ENCODE assay signal across 20 cellular contexts in the genomic region with DNA sequence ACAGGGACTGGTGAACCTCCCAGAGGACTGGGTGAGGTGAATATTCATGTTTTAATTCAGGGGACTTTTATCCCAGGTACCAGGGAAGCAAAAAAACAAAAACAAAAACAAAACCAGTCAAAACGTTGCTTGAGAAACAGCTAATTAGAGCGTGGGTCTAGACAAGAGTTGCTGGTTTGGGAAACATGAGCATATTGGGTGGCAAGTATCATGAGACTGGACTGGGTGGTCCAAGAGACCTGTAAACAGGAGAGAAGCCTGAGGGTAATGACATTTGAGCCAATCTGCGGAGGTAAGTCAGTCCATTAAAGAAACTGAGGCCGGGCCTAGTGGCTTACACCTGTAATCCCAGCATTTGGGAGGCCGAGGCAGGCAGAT. TPM values are rescaled to one million over a fixed set of nuclear protein-coding genes. Genes with fewer than 3 reads are reported as not detected.
DNase-seq lines count a peak whose midpoint lies in the region; ATAC-seq, FAIRE-seq and TF ChIP-seq lines count a peak whose summit lies in the region.
"Had no signal": no experiment of that assay in that cellular context is flagged by ENCODE, and none has a peak within 500 bp of the region (broad histone marks: within the 10 kb centered on the region; RNA-seq: fewer than 3 reads in every experiment).

No MANE protein-coding gene starts in this region.

- H3K9me3 ChIP-seq in Karpas-422 (ENCODE audit: low read length) (no peaks in the 10 kb centered on the region), GM23248 (ENCODE audit: low read depth) (no peaks in the 10 kb centered on the region)
- H3K9me3 ChIP-seq: HAP-1 had no signal

- CTCF ChIA-PET in activated B cell treated with CpG ODN at 0.5 μM for 24 hours (lab: Charles Lee): interaction anchor here (1.7 to 4.2 kb wide), 3 partner anchors 11 to 13 kb away, joined by 6 to 24 read pairs (median 21); a partner anchor contains a TSS

- POLR2A ChIA-PET in activated B cell treated with CpG ODN at 0.5 μM for 24 hours (lab: Charles Lee): interaction anchor here (1.3 to 6.9 kb wide), 3 partner anchors 10 to 42 kb away, joined by 3 to 112 read pairs (median 36); a partner anchor contains a TSS

- in situ Hi-C loops in GM23248 (cut with MboI): no loop called here

- H2AFZ ChIP-seq in Karpas-422 (ENCODE audit: low read length) (no peak overlapping the region), GM23248 (no peak overlapping the region)

- H3K4me3 ChIP-seq in Karpas-422 (ENCODE audit: low read length) (peak overlapping the region; percentile 6; the same call in 1 of the 2 replicates), GM23248 (no peak overlapping the region)
- H3K4me3 ChIP-seq: HAP-1, K562 had no signal

- H3K27me3 Mint-ChIP-seq in activated B cell treated with CpG ODN at 0.5 μM for 24 hours: no peaks in the 10 kb centered on the region
- H3K27me3 Mint-ChIP-seq in stimulated activated memory B cell treated with anti-CD40 and anti-IgM and Interleukin-4, amounts not matched to agents 10 μg/mL and 1 μg/mL and 100 μg/mL, for 72 hours: no peaks in the 10 kb centered on the region

- H3K27me3 ChIP-seq in Karpas-422 (ENCODE audit: low read length): no peaks in the 10 kb centered on the region
- no peaks in the 10 kb centered on the region for H3K27me3 ChIP-seq in GM23248 (replicated peaks; ENCODE audit: insufficient read depth)

- peak overlapping the region; percentile 77 for H3K4me3 Mint-ChIP-seq in activated B cell treated with CpG ODN at 0.5 μM for 24 hours
- peak overlapping the region; percentile 41 for H3K4me3 Mint-ChIP-seq in stimulated activated memory B cell treated with anti-CD40 and anti-IgM and Interleukin-4, amounts not matched to agents 10 μg/mL and 1 μg/mL and 100 μg/mL, for 72 hours
- H3K4me3 Mint-ChIP-seq: CD8-positive, alpha-beta T cell; T-helper 1 cell treated with Interleukin-12 subunit alpha and Interleukin-12 subunit beta and Interleukin-4 antibody, amounts not matched to agents 30 μg/mL and 1 μg/mL, for 36 hours had no signal

- H3K4me1 Mint-ChIP-seq in activated B cell treated with CpG ODN at 0.5 μM for 24 hours: peaks cover 76% of the 10 kb centered on the region
- H3K4me1 Mint-ChIP-seq in stimulated activated memory B cell treated with anti-CD40 and anti-IgM and Interleukin-4, amounts not matched to agents 10 μg/mL and 1 μg/mL and 100 μg/mL, for 72 hours: peaks cover 63% of the 10 kb centered on the region

- no peaks in the 10 kb centered on the region for H3F3A ChIP-seq in GM23248 (ENCODE audit: insufficient read depth)

- H3K9me3 Mint-ChIP-seq in activated B cell treated with CpG ODN at 0.5 μM for 24 hours: no peaks in the 10 kb centered on the region
- no peaks in the 10 kb centered on the region for H3K9me3 Mint-ChIP-seq in stimulated activated memory B cell treated with anti-CD40 and anti-IgM and Interleukin-4, amounts not matched to agents 10 μg/mL and 1 μg/mL and 100 μg/mL, for 72 hours
- H3K9me3 Mint-ChIP-seq: CD8-positive, alpha-beta T cell; T-helper 1 cell treated with Interleukin-12 subunit alpha and Interleukin-12 subunit beta and Interleukin-4 antibody, amounts not matched to agents 30 μg/mL and 1 μg/mL, for 36 hours had no signal

- FAIRE-seq in GM12891 (lab: Jason Lieb, UNC): peak; percentile 9
- FAIRE-seq: K562 had no signal

- H3K27ac Mint-ChIP-seq in activated B cell treated with CpG ODN at 0.5 μM for 24 hours: peak overlapping the region; percentile 97
- H3K27ac Mint-ChIP-seq in stimulated activated memory B cell treated with anti-CD40 and anti-IgM and Interleukin-4, amounts not matched to agents 10 μg/mL and 1 μg/mL and 100 μg/mL, for 72 hours: peak overlapping the region; percentile 77
- H3K27ac Mint-ChIP-seq: CD8-positive, alpha-beta T cell; T-helper 1 cell treated with Interleukin-12 subunit alpha and Interleukin-12 subunit beta and Interleukin-4 antibody, amounts not matched to agents 30 μg/mL and 1 μg/mL, for 36 hours had no signal

- no peak for TF ChIP-seq CTCF in activated B cell treated with CpG ODN at 0.5 μM for 24 hours (IDR thresholded peaks at IDR 0.05)

- H3K9ac ChIP-seq in Karpas-422 (ENCODE audit: low read length): peak overlapping the region; percentile 64
- H3K9ac ChIP-seq in GM23248: no peak overlapping the region

- H4K20me1 ChIP-seq in Karpas-422 (ENCODE audit: insufficient read depth, low read depth, low read length) (no peaks in the 10 kb centered on the region), GM23248 (ENCODE audit: insufficient read depth) (no peaks in the 10 kb centered on the region)

- no peak for TF ChIP-seq POLR2A in GM12891 (IDR thresholded peaks at IDR 0.05; ENCODE audit: low read depth, low read length)

- ATAC-seq in activated B cell treated with CpG ODN at 0.5 μM for 24 hours (ENCODE audit: low read depth): no peak
- no peak for ATAC-seq in stimulated activated memory B cell treated with anti-CD40 and anti-IgM and Interleukin-4, amounts not matched to agents 10 μg/mL and 1 μg/mL and 100 μg/mL, for 72 hours
- ATAC-seq: CD8-positive, alpha-beta T cell; K562; SK-N-SH treated with all-trans-retinoic acid at 6 μM for 48 hours had no signal

- no peaks in the 10 kb centered on the region for H3K36me3 Mint-ChIP-seq in activated B cell treated with CpG ODN at 0.5 μM for 24 hours (ENCODE audit: low read depth)
- no peaks in the 10 kb centered on the region for H3K36me3 Mint-ChIP-seq in stimulated activated memory B cell treated with anti-CD40 and anti-IgM and Interleukin-4, amounts not matched to agents 10 μg/mL and 1 μg/mL and 100 μg/mL, for 72 hours
- H3K36me3 Mint-ChIP-seq: CD8-positive, alpha-beta T cell had no signal

- H3K9me2 ChIP-seq in Karpas-422 (replicated peaks; ENCODE audit: insufficient read depth, low read length) (no peaks in the 10 kb centered on the region), GM23248 (ENCODE audit: insufficient read depth) (no peaks in the 10 kb centered on the region)

- intact Hi-C loops in activated B cell treated with CpG ODN at 0.5 μM for 24 hours (cut with micrococcal nuclease): loop anchor here (1.0 to 10.0 kb wide), 5 partner anchors 12 to 391 kb away; a partner anchor contains a TSS

- no peaks in the 10 kb centered on the region for H3K79me2 ChIP-seq in Karpas-422 (ENCODE audit: low read length)
- H3K79me2 ChIP-seq in GM23248 (ENCODE audit: insufficient read depth): no peaks in the 10 kb centered on the region

- H3K27ac ChIP-seq in Karpas-422 (ENCODE audit: low read length) (peak overlapping the region; percentile 97), GM23248 (no peak overlapping the region)

- H3K36me3 ChIP-seq in Karpas-422 (ENCODE audit: insufficient read depth, low read length): no peaks in the 10 kb centered on the region
- H3K36me3 ChIP-seq in GM23248 (ENCODE audit: low read depth): no peaks in the 10 kb centered on the region
- H3K36me3 ChIP-seq: HAP-1 had no signal

- no peak for DNase-seq in GM12891 (ENCODE audit: insufficient read length, low spot score)
- DNase-seq in Karpas-422: peak; percentile 73
- DNase-seq in activated B cell treated with CpG ODN at 0.5 μM for 24 hours: no peak
- no peak for DNase-seq in mucosa of gallbladder (ENCODE audit: low spot score)
- no peak for DNase-seq in kidney glomerular epithelial cell (lab: John Stamatoyannopoulos, UW)
- DNase-seq in NCI-H1694 (lab: John Stamatoyannopoulos, UW): no peak
- no peak for DNase-seq in GM23248
- DNase-seq: CD8-positive, alpha-beta T cell; DMS79 treated with DMSO at 0.1 percent for 48 hours; GDM1; MV-4-11; NCI-H1436; NCI-H2081; NCI-H774; SHP77 treated with DMSO at 0.1 percent for 48 hours had no signal

- peak overlapping the region; percentile 56 for H3K4me2 ChIP-seq in Karpas-422 (ENCODE audit: low read depth, low read length, poor library complexity, severe bottlenecking)
- no peak overlapping the region for H3K4me2 ChIP-seq in GM23248 (ENCODE audit: unreplicated experiment)

- H3K4me1 ChIP-seq in Karpas-422 (ENCODE audit: low read length) (peaks cover 78% of the 10 kb centered on the region), GM23248 (ENCODE audit: insufficient read depth) (no peaks in the 10 kb centered on the region)
- H3K4me1 ChIP-seq: HAP-1 had no signal

- 76 to 84% methylated on average over 5 of the region's 5 CpGs for WGBS in GM23248 (ENCODE audit: low coverage in 1 of 2, low lambda C conversion rate in 2 of 2, missing lambda C conversion rate in 2 of 2), 2 experiments

TF ChIP-seq in GM12891, 5 proteins besides CTCF, POLR2A, EP300 and RAD21:
- no peak for TF ChIP-seq TAF1 (IDR thresholded peaks at IDR 0.05; ENCODE audit: low read depth, low read length)
- no peak for TF ChIP-seq SPI1 (IDR thresholded peaks at IDR 0.05; ENCODE audit: low read depth, low read length)
- TF ChIP-seq POU2F2 (IDR thresholded peaks at IDR 0.05; ENCODE audit: low read depth, low read length): no peak
- TF ChIP-seq POLR2AphosphoS5 (IDR thresholded peaks at IDR 0.05; ENCODE audit: low read depth, low read length): no peak
- TF ChIP-seq PAX5 (IDR thresholded peaks at IDR 0.05; ENCODE audit: insufficient read depth, low read length, severe bottlenecking): no peak

RNA-seq across cellular contexts. Expression of a gene that starts 11.5 kb away (rescaled TPM):
- 28.0 TPM for polyA plus RNA-seq in GM12891 (2012; ENCODE audit: low read depth, missing spikeins)
- total RNA-seq in Karpas-422 (2014; rRNA removed; shearing (Covaris generic); ENCODE audit: low replicate concordance): 197 and 310 TPM in 2 replicates
- total RNA-seq in activated B cell treated with CpG ODN at 0.5 μM for 24 hours: 166 and 174 TPM in 2 replicates
- 107 TPM for total RNA-seq in mucosa of gallbladder
- 18.2 and 26.9 TPM in 2 replicates for total RNA-seq in GM23248 (2014; rRNA removed; shearing (Covaris generic))
- 11.4 and 15.6 TPM in 2 replicates for polyA plus RNA-seq in GM23248 (2016; fragmentation: Nextera tagmentation; extraction: Ambion mirVana)
